8 cellular contexts compared by ENCODE assay signal in the genomic region with DNA sequence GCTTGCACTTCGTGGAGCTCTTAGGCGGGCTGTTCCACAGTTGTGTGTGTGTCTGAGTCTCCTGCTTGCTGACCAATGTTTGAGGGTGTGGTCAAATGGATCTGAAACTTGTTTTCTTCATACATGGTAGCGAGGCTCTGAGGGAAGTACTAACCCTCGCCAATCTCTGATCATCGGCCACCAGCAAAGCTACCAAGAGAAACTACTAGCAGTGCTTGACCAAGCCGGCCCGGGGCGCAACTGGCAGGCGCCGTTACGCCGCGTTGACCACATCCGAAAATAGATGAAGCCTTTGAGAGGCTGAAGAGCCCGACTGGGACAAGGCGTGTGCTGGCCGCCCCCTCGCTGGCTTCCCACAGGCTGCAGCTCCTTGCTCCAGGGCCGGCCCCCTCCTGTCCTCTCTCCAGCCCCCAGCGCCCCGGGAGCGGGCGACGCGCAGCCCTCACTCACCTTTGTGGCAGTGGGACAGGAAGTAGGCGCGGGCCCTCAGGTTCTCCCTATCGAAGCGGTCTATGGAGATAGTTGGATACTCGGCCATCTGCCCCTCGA. TPM values are rescaled to one million over a fixed set of nuclear protein-coding genes. Genes with fewer than 3 reads are reported as not detected.
DNase-seq lines count a peak whose midpoint lies in the region; TF ChIP-seq lines count a peak whose summit lies in the region.

No MANE protein-coding gene starts in this region.

- H3K4me1 Mint-ChIP-seq in activated CD4-positive, alpha-beta T cell treated with anti-CD3 and anti-CD28 coated beads, Interleukin-2, amount 10 ng/mL, durations not matched to agents 24 days and 14 days: peaks cover 45% of the 10 kb centered on the region

- H3K9ac ChIP-seq in adipocyte (ENCODE audit: low read length) (peak overlapping the region; percentile 89), rectal smooth muscle tissue (ENCODE audit: low read length) (peak overlapping the region; percentile 38)

- H3K27me3 Mint-ChIP-seq in activated CD4-positive, alpha-beta T cell treated with anti-CD3 and anti-CD28 coated beads, Interleukin-2, amount 10 ng/mL, durations not matched to agents 24 days and 14 days: no peaks in the 10 kb centered on the region

- H3K9me3 ChIP-seq in HAP-1 (no peaks in the 10 kb centered on the region), adipocyte (ENCODE audit: control insufficient read depth, low read length) (no peaks in the 10 kb centered on the region), right atrium auricular region (no peaks in the 10 kb centered on the region)

- H3K36me3 ChIP-seq in HAP-1 (replicated peaks): peaks cover 11% of the 10 kb centered on the region
- H3K36me3 ChIP-seq in adipocyte (ENCODE audit: control insufficient read depth, insufficient read depth, low read length, severe bottlenecking): peaks cover 3% of the 10 kb centered on the region
- H3K36me3 ChIP-seq in right atrium auricular region: peaks cover 1% of the 10 kb centered on the region
- no peaks in the 10 kb centered on the region for H3K36me3 ChIP-seq in rectal smooth muscle tissue (ENCODE audit: control insufficient read depth, insufficient read depth, low read length)

- intact Hi-C loops in activated CD4-positive, alpha-beta T cell treated with anti-CD3 and anti-CD28 coated beads, Interleukin-2, amount 10 ng/mL, durations not matched to agents 24 days and 14 days (cut with micrococcal nuclease): loop anchor here (5.0 to 10.0 kb wide), 6 partner anchors 36 to 766 kb away; partner anchors contain the start of gene NMT2

- TF ChIP-seq CTCF in right atrium auricular region (IDR thresholded peaks at IDR 0.05): peak in 1 of 2 donors; percentile 45

- in situ Hi-C loops in HAP-1 (cut with MboI; ENCODE audit: low sequenced_read_pairs): loop anchor here (10.0 kb wide), 1 partner anchor 151 kb away; no protein-coding TSS in a partner anchor

- H3K4me1 ChIP-seq in HAP-1 (peaks cover 15% of the 10 kb centered on the region), adipocyte (ENCODE audit: control insufficient read depth, insufficient read depth, low read length) (peaks cover 13% of the 10 kb centered on the region), right atrium auricular region (peaks cover 0 to 16% of the 10 kb centered on the region in 2 donors), rectal smooth muscle tissue (ENCODE audit: control insufficient read depth, insufficient read depth, low read length) (peaks cover 4% of the 10 kb centered on the region)

- peak overlapping the region; percentile 92 for H3K4me3 ChIP-seq in HAP-1
- H3K4me3 ChIP-seq in adipocyte (ENCODE audit: low read length): peak overlapping the region; percentile 93
- peak overlapping the region; percentile 61 to 76 for H3K4me3 ChIP-seq in right atrium auricular region
- H3K4me3 ChIP-seq in rectal smooth muscle tissue (ENCODE audit: low read length): peak overlapping the region; percentile 87

- H3K27ac Mint-ChIP-seq in activated CD4-positive, alpha-beta T cell treated with anti-CD3 and anti-CD28 coated beads, Interleukin-2, amount 10 ng/mL, durations not matched to agents 24 days and 14 days: peak overlapping the region; percentile 97

- H3K27me3 ChIP-seq in HAP-1 (ENCODE audit: low read depth) (no peaks in the 10 kb centered on the region), adipocyte (replicated peaks; ENCODE audit: control insufficient read depth, insufficient read depth, low read length) (no peaks in the 10 kb centered on the region), right atrium auricular region (no peaks in the 10 kb centered on the region), rectal smooth muscle tissue (ENCODE audit: control insufficient read depth, insufficient read depth, low read length) (no peaks in the 10 kb centered on the region)

- H3K9me3 Mint-ChIP-seq in activated CD4-positive, alpha-beta T cell treated with anti-CD3 and anti-CD28 coated beads, Interleukin-2, amount 10 ng/mL, durations not matched to agents 24 days and 14 days: no peaks in the 10 kb centered on the region

- peak; percentile 75 for DNase-seq in activated CD4-positive, alpha-beta T cell treated with anti-CD3 and anti-CD28 coated beads, Interleukin-2, amount 10 ng/mL, durations not matched to agents 24 days and 14 days
- DNase-seq in activated CD4-positive, alpha-beta T cell treated with anti-CD3 and anti-CD28 coated beads for 48 hours: no peak
- peak in 1 of 2 experiments; percentile 27 for DNase-seq in HAP-1 (ENCODE audit: low spot score in 2 of 2)
- DNase-seq in M059J (ENCODE audit: low read depth): peak; percentile 56
- peak; percentile 83 for DNase-seq in adipocyte (ENCODE audit: low read depth)
- peak; percentile 67 for DNase-seq in right atrium auricular region (ENCODE audit: low spot score)
- no peak for DNase-seq in DMS153 (lab: John Stamatoyannopoulos, UW)

- H3K27ac ChIP-seq in right atrium auricular region (peak overlapping the region; percentile 84 to 90), rectal smooth muscle tissue (ENCODE audit: low read depth, low read length) (peak overlapping the region; percentile 87)

- peak overlapping the region; percentile 96 for H3K4me3 Mint-ChIP-seq in activated CD4-positive, alpha-beta T cell treated with anti-CD3 and anti-CD28 coated beads, Interleukin-2, amount 10 ng/mL, durations not matched to agents 24 days and 14 days

- peaks cover 16% of the 10 kb centered on the region for H3K36me3 Mint-ChIP-seq in activated CD4-positive, alpha-beta T cell treated with anti-CD3 and anti-CD28 coated beads, Interleukin-2, amount 10 ng/mL, durations not matched to agents 24 days and 14 days (ENCODE audit: low read depth)

RNA-seq across cellular contexts. Expression of gene DCLRE1C, which starts 0.4 kb away (rescaled TPM):
- 17.5 and 21.0 TPM in 2 replicates for total RNA-seq in activated CD4-positive, alpha-beta T cell treated with anti-CD3 and anti-CD28 coated beads, Interleukin-2, amount 10 ng/mL, durations not matched to agents 24 days and 14 days
- total RNA-seq in M059J (2014; rRNA removed; shearing (Covaris generic)): 6.3 and 9.7 TPM in 2 replicates
- total RNA-seq in right atrium auricular region: 1 to 10 TPM; 2.9 to 4.1 TPM

RNA-seq across cellular contexts. Expression of gene MEIG1, which starts 5.7 kb away (rescaled TPM):
- total RNA-seq in activated CD4-positive, alpha-beta T cell treated with anti-CD3 and anti-CD28 coated beads, Interleukin-2, amount 10 ng/mL, durations not matched to agents 24 days and 14 days: not detected in 2 replicates
- not detected in 2 replicates for total RNA-seq in M059J (2014; rRNA removed; shearing (Covaris generic))
- total RNA-seq in right atrium auricular region: not detected

Comparison
In these comparisons a context has a peak if more than half of its experiments do, and no peak if none do; other contexts are left out.
1. DNase-seq: peak in activated CD4-positive, alpha-beta T cell treated with anti-CD3 and anti-CD28 coated beads, Interleukin-2, amount 10 ng/mL, durations not matched to agents 24 days and 14 days (single experiment), M059J (single experiment), adipocyte (single experiment) and right atrium auricular region (single experiment); none in activated CD4-positive, alpha-beta T cell treated with anti-CD3 and anti-CD28 coated beads for 48 hours (single experiment) and DMS153 (single experiment).
2. Peak in every context shown above with its lines, with median percentiles within 50 percentile points of each other: H3K4me3 ChIP-seq.